In the genomic region with DNA sequence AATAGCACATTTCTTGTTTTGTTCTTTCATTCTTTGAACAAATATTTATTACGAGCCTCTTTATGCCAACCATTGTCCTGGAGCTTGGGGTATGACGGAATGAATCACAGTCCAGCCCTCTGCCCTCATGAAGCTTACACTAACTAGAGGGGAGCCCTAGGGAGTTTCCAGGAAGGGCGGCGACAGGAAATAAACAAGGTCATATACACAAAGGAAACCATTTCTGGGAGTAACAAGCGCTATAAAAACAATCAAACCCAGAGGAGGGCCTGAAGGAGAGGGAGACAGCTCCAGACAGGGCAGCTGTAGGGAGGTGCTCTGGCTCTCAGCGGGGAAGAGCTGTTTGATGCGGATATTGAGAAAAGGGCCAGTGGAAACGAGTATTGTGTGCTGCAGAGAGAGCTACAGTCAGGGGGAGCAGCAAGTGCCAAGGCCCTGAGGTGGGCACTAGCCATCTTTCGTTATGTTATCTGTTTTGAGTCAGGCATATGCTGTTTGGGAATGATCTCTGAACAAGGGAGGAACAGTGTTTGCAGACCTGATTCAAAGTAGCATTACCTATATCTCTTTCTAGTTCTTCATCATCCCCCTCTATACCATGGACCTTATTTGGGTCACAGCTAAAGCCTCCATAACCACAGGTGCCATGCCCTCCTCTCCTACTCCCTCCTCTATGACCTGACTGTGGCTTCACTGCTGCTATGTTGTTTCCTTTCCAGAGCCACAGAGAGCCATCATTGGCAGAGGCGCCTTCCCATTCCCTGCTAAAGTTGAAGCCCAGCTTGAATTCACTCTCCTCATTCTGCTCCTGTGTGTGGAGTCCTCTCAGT, we compare ENCODE assay signal across 1 cellular context.
TF ChIP-seq lines count a peak whose summit lies in the region.

No MANE protein-coding gene starts in this region.

TF ChIP-seq in GM23338, 12 proteins besides CTCF, POLR2A, EP300 and RAD21 (continued from another document):
- TF ChIP-seq, protein P1, sequence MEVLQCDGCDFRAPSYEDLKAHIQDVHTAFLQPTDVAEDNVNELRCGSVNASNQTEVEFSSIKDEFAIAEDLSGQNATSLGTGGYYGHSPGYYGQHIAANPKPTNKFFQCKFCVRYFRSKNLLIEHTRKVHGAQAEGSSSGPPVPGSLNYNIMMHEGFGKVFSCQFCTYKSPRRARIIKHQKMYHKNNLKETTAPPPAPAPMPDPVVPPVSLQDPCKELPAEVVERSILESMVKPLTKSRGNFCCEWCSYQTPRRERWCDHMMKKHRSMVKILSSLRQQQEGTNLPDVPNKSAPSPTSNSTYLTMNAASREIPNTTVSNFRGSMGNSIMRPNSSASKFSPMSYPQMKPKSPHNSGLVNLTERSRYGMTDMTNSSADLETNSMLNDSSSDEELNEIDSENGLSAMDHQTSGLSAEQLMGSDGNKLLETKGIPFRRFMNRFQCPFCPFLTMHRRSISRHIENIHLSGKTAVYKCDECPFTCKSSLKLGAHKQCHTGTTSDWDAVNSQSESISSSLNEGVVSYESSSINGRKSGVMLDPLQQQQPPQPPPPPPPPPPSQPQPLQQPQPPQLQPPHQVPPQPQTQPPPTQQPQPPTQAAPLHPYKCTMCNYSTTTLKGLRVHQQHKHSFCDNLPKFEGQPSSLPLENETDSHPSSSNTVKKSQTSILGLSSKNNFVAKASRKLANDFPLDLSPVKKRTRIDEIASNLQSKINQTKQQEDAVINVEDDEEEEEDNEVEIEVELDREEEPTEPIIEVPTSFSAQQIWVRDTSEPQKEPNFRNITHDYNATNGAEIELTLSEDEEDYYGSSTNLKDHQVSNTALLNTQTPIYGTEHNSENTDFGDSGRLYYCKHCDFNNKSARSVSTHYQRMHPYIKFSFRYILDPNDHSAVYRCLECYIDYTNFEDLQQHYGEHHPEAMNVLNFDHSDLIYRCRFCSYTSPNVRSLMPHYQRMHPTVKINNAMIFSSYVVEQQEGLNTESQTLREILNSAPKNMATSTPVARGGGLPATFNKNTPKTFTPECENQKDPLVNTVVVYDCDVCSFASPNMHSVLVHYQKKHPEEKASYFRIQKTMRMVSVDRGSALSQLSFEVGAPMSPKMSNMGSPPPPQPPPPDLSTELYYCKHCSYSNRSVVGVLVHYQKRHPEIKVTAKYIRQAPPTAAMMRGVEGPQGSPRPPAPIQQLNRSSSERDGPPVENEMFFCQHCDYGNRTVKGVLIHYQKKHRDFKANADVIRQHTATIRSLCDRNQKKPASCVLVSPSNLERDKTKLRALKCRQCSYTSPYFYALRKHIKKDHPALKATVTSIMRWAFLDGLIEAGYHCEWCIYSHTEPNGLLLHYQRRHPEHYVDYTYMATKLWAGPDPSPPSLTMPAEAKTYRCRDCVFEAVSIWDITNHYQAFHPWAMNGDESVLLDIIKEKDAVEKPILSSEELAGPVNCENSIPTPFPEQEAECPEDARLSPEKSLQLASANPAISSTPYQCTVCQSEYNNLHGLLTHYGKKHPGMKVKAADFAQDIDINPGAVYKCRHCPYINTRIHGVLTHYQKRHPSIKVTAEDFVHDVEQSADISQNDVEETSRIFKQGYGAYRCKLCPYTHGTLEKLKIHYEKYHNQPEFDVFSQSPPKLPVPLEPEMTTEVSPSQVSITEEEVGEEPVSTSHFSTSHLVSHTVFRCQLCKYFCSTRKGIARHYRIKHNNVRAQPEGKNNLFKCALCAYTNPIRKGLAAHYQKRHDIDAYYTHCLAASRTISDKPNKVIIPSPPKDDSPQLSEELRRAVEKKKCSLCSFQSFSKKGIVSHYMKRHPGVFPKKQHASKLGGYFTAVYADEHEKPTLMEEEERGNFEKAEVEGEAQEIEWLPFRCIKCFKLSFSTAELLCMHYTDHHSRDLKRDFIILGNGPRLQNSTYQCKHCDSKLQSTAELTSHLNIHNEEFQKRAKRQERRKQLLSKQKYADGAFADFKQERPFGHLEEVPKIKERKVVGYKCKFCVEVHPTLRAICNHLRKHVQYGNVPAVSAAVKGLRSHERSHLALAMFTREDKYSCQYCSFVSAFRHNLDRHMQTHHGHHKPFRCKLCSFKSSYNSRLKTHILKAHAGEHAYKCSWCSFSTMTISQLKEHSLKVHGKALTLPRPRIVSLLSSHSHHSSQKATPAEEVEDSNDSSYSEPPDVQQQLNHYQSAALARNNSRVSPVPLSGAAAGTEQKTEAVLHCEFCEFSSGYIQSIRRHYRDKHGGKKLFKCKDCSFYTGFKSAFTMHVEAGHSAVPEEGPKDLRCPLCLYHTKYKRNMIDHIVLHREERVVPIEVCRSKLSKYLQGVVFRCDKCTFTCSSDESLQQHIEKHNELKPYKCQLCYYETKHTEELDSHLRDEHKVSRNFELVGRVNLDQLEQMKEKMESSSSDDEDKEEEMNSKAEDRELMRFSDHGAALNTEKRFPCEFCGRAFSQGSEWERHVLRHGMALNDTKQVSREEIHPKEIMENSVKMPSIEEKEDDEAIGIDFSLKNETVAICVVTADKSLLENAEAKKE (CRISPR knock-in tag; IDR thresholded peaks at IDR 0.05): no peak
- TF ChIP-seq POLR2AphosphoS5 (IDR thresholded peaks at IDR 0.05; ENCODE audit: low read depth) (no peak), EZH2phosphoT487 (IDR thresholded peaks at IDR 0.05; ENCODE audit: unreplicated experiment) (no peak), NANOG (IDR thresholded peaks at IDR 0.05; ENCODE audit: borderline replicate concordance) (no peak), STAT1 (IDR thresholded peaks at IDR 0.05; ENCODE audit: unreplicated experiment) (no peak), JUNB (IDR thresholded peaks at IDR 0.05; ENCODE audit: unreplicated experiment) (no peak), ZNF114 (CRISPR knock-in tag; IDR thresholded peaks at IDR 0.05) (no peak)
- TF ChIP-seq, protein P2, sequence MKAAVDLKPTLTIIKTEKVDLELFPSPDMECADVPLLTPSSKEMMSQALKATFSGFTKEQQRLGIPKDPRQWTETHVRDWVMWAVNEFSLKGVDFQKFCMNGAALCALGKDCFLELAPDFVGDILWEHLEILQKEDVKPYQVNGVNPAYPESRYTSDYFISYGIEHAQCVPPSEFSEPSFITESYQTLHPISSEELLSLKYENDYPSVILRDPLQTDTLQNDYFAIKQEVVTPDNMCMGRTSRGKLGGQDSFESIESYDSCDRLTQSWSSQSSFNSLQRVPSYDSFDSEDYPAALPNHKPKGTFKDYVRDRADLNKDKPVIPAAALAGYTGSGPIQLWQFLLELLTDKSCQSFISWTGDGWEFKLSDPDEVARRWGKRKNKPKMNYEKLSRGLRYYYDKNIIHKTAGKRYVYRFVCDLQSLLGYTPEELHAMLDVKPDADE (IDR thresholded peaks at IDR 0.05): no peak
